20 cellular contexts compared by ENCODE assay signal in genomic region chr4:145076473-145076855, GRCh38. TPM values are rescaled to one million over a fixed set of nuclear protein-coding genes. Genes with fewer than 3 reads are reported as not detected.
DNase-seq lines count a peak whose midpoint lies in the region; ATAC-seq lines count a peak whose summit lies in the region.
"Had no signal": no experiment of that assay in that cellular context is flagged by ENCODE, and none has a peak within 500 bp of the region (broad histone marks: within the 10 kb centered on the region; RNA-seq: fewer than 3 reads in every experiment).

No MANE protein-coding gene starts in this region.

- POLR2A ChIA-PET in activated CD8-positive, alpha-beta T cell treated with anti-CD3 and anti-CD28 coated beads, Interleukin-2, amount 10 ng/mL, durations not matched to agents 7 days and 5 days (lab: Charles Lee) = interaction anchor here (0.8 kb wide), 1 partner anchor 11 kb away, joined by 4 read pairs; no protein-coding TSS in a partner anchor

- no peak for DNase-seq in activated naive CD4-positive, alpha-beta T cell treated with anti-CD3 and anti-CD28 coated beads, Interleukin-2, amount 50 U/mL, for 72 hours (ENCODE audit: low spot score in 2 of 2)
- DNase-seq in activated naive CD4-positive, alpha-beta T cell treated with anti-CD3 and anti-CD28 coated beads for 36 hours = no peak
- DNase-seq in activated CD8-positive, alpha-beta T cell treated with anti-CD3 and anti-CD28 coated beads, Interleukin-2, amount 10 ng/mL, durations not matched to agents 7 days and 5 days = no peak
- DNase-seq in effector memory CD8-positive, alpha-beta T cell = no peak
- DNase-seq in NCI-H1930 (lab: John Stamatoyannopoulos, UW) = no peak
- DNase-seq: activated CD4-positive, CD25-positive, alpha-beta regulatory T cell treated with anti-CD3 and anti-CD28 coated beads, Interleukin-2, amount 50 U/mL, for 72 hours; activated effector memory CD4-positive, alpha-beta T cell treated with Interleukin-2 at 50 U/mL for 16 hours; COR-L47; effector CD8-positive, alpha-beta T cell; foreskin keratinocyte; GDM1; KG1; mammary epithelial cell; NCI-H146; RPMI8226; stimulated activated CD4-positive, alpha-beta T cell treated with anti-CD3 and anti-CD28 coated beads, Interleukin-2, amount 100 ng/mL, for 24 hours had no signal

- no peak overlapping the region for H3K4me3 Mint-ChIP-seq in activated naive CD4-positive, alpha-beta T cell treated with anti-CD3 and anti-CD28 coated beads for 36 hours
- no peak overlapping the region for H3K4me3 Mint-ChIP-seq in activated CD8-positive, alpha-beta T cell treated with anti-CD3 and anti-CD28 coated beads, Interleukin-2, amount 10 ng/mL, durations not matched to agents 7 days and 5 days
- no peak overlapping the region for H3K4me3 Mint-ChIP-seq in effector memory CD8-positive, alpha-beta T cell
- H3K4me3 Mint-ChIP-seq: neural progenitor cell had no signal

- H3K4me1 Mint-ChIP-seq in activated naive CD4-positive, alpha-beta T cell treated with anti-CD3 and anti-CD28 coated beads for 36 hours (ENCODE audit: low read depth) = peaks cover 33% of the 10 kb centered on the region
- peaks cover 26% of the 10 kb centered on the region for H3K4me1 Mint-ChIP-seq in activated CD8-positive, alpha-beta T cell treated with anti-CD3 and anti-CD28 coated beads, Interleukin-2, amount 10 ng/mL, durations not matched to agents 7 days and 5 days (ENCODE audit: low read depth)
- H3K4me1 Mint-ChIP-seq in effector memory CD8-positive, alpha-beta T cell (ENCODE audit: low read depth in 2 of 2) = peaks cover 19 to 45% of the 10 kb centered on the region in 2 donors
- H3K4me1 Mint-ChIP-seq: neural progenitor cell had no signal

- H3K36me3 Mint-ChIP-seq in activated naive CD4-positive, alpha-beta T cell treated with anti-CD3 and anti-CD28 coated beads, Interleukin-2, amount 50 U/mL, for 72 hours = peaks cover 32 to 42% of the 10 kb centered on the region in 2 donors
- H3K36me3 Mint-ChIP-seq in activated naive CD4-positive, alpha-beta T cell treated with anti-CD3 and anti-CD28 coated beads for 36 hours (ENCODE audit: low read depth) = peaks cover 42% of the 10 kb centered on the region
- peaks cover 49% of the 10 kb centered on the region for H3K36me3 Mint-ChIP-seq in activated CD8-positive, alpha-beta T cell treated with anti-CD3 and anti-CD28 coated beads, Interleukin-2, amount 10 ng/mL, durations not matched to agents 7 days and 5 days (ENCODE audit: low read depth)
- peaks cover 18% of the 10 kb centered on the region for H3K36me3 Mint-ChIP-seq in effector memory CD8-positive, alpha-beta T cell (ENCODE audit: insufficient read depth)

- H3K9me3 Mint-ChIP-seq in activated naive CD4-positive, alpha-beta T cell treated with anti-CD3 and anti-CD28 coated beads, Interleukin-2, amount 50 U/mL, for 72 hours = peaks cover 3 to 5% of the 10 kb centered on the region in 2 donors
- peaks cover 10% of the 10 kb centered on the region for H3K9me3 Mint-ChIP-seq in activated naive CD4-positive, alpha-beta T cell treated with anti-CD3 and anti-CD28 coated beads for 36 hours
- H3K9me3 Mint-ChIP-seq in activated CD8-positive, alpha-beta T cell treated with anti-CD3 and anti-CD28 coated beads, Interleukin-2, amount 10 ng/mL, durations not matched to agents 7 days and 5 days (ENCODE audit: insufficient read depth) = peaks cover 14% of the 10 kb centered on the region
- H3K9me3 Mint-ChIP-seq in effector memory CD8-positive, alpha-beta T cell = no peaks in the 10 kb centered on the region

- intact Hi-C loops in activated naive CD4-positive, alpha-beta T cell treated with anti-CD3 and anti-CD28 coated beads for 36 hours (cut with micrococcal nuclease) = no loop called here

- ATAC-seq in activated naive CD4-positive, alpha-beta T cell treated with anti-CD3 and anti-CD28 coated beads, Interleukin-2, amount 50 U/mL, for 72 hours = no peak
- no peak for ATAC-seq in activated CD8-positive, alpha-beta T cell treated with anti-CD3 and anti-CD28 coated beads, Interleukin-2, amount 10 ng/mL, durations not matched to agents 7 days and 5 days
- no peak for ATAC-seq in effector memory CD8-positive, alpha-beta T cell (replicated peaks)
- ATAC-seq in GM21381 (IDR thresholded peaks at IDR 0.05; ENCODE audit: unreplicated experiment) (no peak), GM18517 (IDR thresholded peaks at IDR 0.05; ENCODE audit: unreplicated experiment) (no peak)
- ATAC-seq: foreskin keratinocyte, HCT116 had no signal

- CTCF ChIA-PET in activated naive CD4-positive, alpha-beta T cell treated with anti-CD3 and anti-CD28 coated beads for 36 hours (lab: Charles Lee) = interaction anchor here (0.6 kb wide), 1 partner anchor 1795 kb away, joined by 3 read pairs; no protein-coding TSS in a partner anchor
- CTCF ChIA-PET in activated CD8-positive, alpha-beta T cell treated with anti-CD3 and anti-CD28 coated beads, Interleukin-2, amount 10 ng/mL, durations not matched to agents 7 days and 5 days (lab: Charles Lee) = interaction anchor here (1.0 to 1.4 kb wide), 3 partner anchors 9 to 901 kb away, joined by 3 to 5 read pairs (median 3); no protein-coding TSS in a partner anchor

- peak overlapping the region; percentile 40 to 62 for H3K27ac Mint-ChIP-seq in activated naive CD4-positive, alpha-beta T cell treated with anti-CD3 and anti-CD28 coated beads, Interleukin-2, amount 50 U/mL, for 72 hours
- H3K27ac Mint-ChIP-seq in activated naive CD4-positive, alpha-beta T cell treated with anti-CD3 and anti-CD28 coated beads for 36 hours = no peak overlapping the region
- H3K27ac Mint-ChIP-seq in activated CD8-positive, alpha-beta T cell treated with anti-CD3 and anti-CD28 coated beads, Interleukin-2, amount 10 ng/mL, durations not matched to agents 7 days and 5 days = peak overlapping the region; percentile 81
- peak overlapping the region; percentile 41 to 73 for H3K27ac Mint-ChIP-seq in effector memory CD8-positive, alpha-beta T cell
- H3K27ac Mint-ChIP-seq: neural progenitor cell had no signal

- H3K27me3 Mint-ChIP-seq in activated naive CD4-positive, alpha-beta T cell treated with anti-CD3 and anti-CD28 coated beads for 36 hours (ENCODE audit: low read depth) = no peaks in the 10 kb centered on the region
- no peaks in the 10 kb centered on the region for H3K27me3 Mint-ChIP-seq in activated CD8-positive, alpha-beta T cell treated with anti-CD3 and anti-CD28 coated beads, Interleukin-2, amount 10 ng/mL, durations not matched to agents 7 days and 5 days (ENCODE audit: low read depth)
- H3K27me3 Mint-ChIP-seq in effector memory CD8-positive, alpha-beta T cell = no peaks in the 10 kb centered on the region

RNA-seq across cellular contexts. Expression of gene ANAPC10, which starts 21.5 kb away (rescaled TPM):
- total RNA-seq in activated naive CD4-positive, alpha-beta T cell treated with anti-CD3 and anti-CD28 coated beads, Interleukin-2, amount 50 U/mL, for 72 hours = 10 to 100 TPM; 28.3 to 42.5 TPM
- 10 to 100 TPM; 23.5 to 26.5 TPM for total RNA-seq in activated naive CD4-positive, alpha-beta T cell treated with anti-CD3 and anti-CD28 coated beads for 36 hours
- total RNA-seq in activated CD8-positive, alpha-beta T cell treated with anti-CD3 and anti-CD28 coated beads, Interleukin-2, amount 10 ng/mL, durations not matched to agents 7 days and 5 days = 10 to 100 TPM; 24.5 to 26.0 TPM

RNA-seq across cellular contexts. Expression of gene ABCE1, which starts 21.6 kb away (rescaled TPM):
- total RNA-seq in activated naive CD4-positive, alpha-beta T cell treated with anti-CD3 and anti-CD28 coated beads, Interleukin-2, amount 50 U/mL, for 72 hours = 100 to 1,000 TPM; 131 to 162 TPM
- total RNA-seq in activated naive CD4-positive, alpha-beta T cell treated with anti-CD3 and anti-CD28 coated beads for 36 hours = 100 to 1,000 TPM; 164 to 174 TPM
- total RNA-seq in activated CD8-positive, alpha-beta T cell treated with anti-CD3 and anti-CD28 coated beads, Interleukin-2, amount 10 ng/mL, durations not matched to agents 7 days and 5 days = 10 to 100 TPM; 72.9 to 75.0 TPM
